Comparison of ENCODE assay signal across 8 cellular contexts in genomic region chr19:46716013-46716671, GRCh38. TPM values are rescaled to one million over a fixed set of nuclear protein-coding genes. Genes with fewer than 3 reads are reported as not detected.
A peak's percentile ranks its signal among the peaks of the same experiment; 100 is the strongest.
DNase-seq lines count a peak whose midpoint lies in the region; ATAC-seq, FAIRE-seq and TF ChIP-seq lines count a peak whose summit lies in the region.

No MANE protein-coding gene starts in this region.

- no peak for TF ChIP-seq RAD21 in A549 (conservative IDR thresholded peaks at IDR 0.05 in 1 of 2, IDR thresholded peaks at IDR 0.05 in 1 of 2)

- TF ChIP-seq CTCF in A549 (IDR thresholded peaks at IDR 0.05) (no peak), HEK293 (tag by site-specific recombination; IDR thresholded peaks at IDR 0.05) (peak; percentile 48; the same call in 1 of the 2 replicates)

- 3% methylated on average over 24 of the region's 42 CpGs for WGBS in A549 (ENCODE audit: missing lambda C conversion rate)

- TF ChIP-seq POLR2A in A549 (IDR thresholded peaks at IDR 0.05; ENCODE audit: low read length): no peak

- H3K4me2 ChIP-seq in A549: peak overlapping the region; percentile 98

- peak overlapping the region; percentile 63 for H3K9ac ChIP-seq in iPS-18a (ENCODE audit: low read length)

- H3K4me3 ChIP-seq in A549 (peak overlapping the region; percentile 88), HEK293 (ENCODE audit: low read depth, low read length) (peak overlapping the region; percentile 81), iPS-18a (ENCODE audit: low read length) (peak overlapping the region; percentile 78)

- peak in 1 of 2 experiments; percentile 63 for DNase-seq in A549 (ENCODE audit: low read depth in 1 of 2, low spot score in 1 of 2)
- no peak for DNase-seq in activated T-helper 2 cell treated with anti-CD3 and anti-CD28 coated beads, Interferon-gamma antibody, Interleukin-2, Interleukin-4, amounts not matched to agents 10 μg/mL and 5 μg/mL and 100 μg/mL, durations not matched to agents 14 hours and 24 hours and 36 hours (ENCODE audit: low spot score)
- DNase-seq in stimulated activated effector memory CD8-positive, alpha-beta T cell treated with anti-CD3 and anti-CD28 coated beads, Interleukin-12 subunit alpha, Interleukin-12 subunit beta, amount 100 ng/mL, for 72 hours (ENCODE audit: low spot score in 2 of 2): peak in 1 of 2 donors; percentile 58
- no peak for DNase-seq in amniotic stem cell (lab: John Stamatoyannopoulos, UW)

- intact Hi-C loops in activated T-helper 2 cell treated with anti-CD3 and anti-CD28 coated beads, Interferon-gamma antibody, Interleukin-2, Interleukin-4, amounts not matched to agents 10 μg/mL and 5 μg/mL and 100 μg/mL, durations not matched to agents 14 hours and 24 hours and 36 hours (cut with micrococcal nuclease): loop anchor here (2.0 kb wide), 1 partner anchor 113 kb away; no protein-coding TSS in a partner anchor

- peak overlapping the region; percentile 89 for H3K27ac Mint-ChIP-seq in activated T-helper 2 cell treated with anti-CD3 and anti-CD28 coated beads, Interferon-gamma antibody, Interleukin-2, Interleukin-4, amounts not matched to agents 10 μg/mL and 5 μg/mL and 100 μg/mL, durations not matched to agents 14 hours and 24 hours and 36 hours
- H3K27ac Mint-ChIP-seq in stimulated activated effector memory CD8-positive, alpha-beta T cell treated with anti-CD3 and anti-CD28 coated beads, Interleukin-12 subunit alpha, Interleukin-12 subunit beta, amount 100 ng/mL, for 72 hours: peak overlapping the region; percentile 97

- no peak for TF ChIP-seq EP300 in A549 (IDR thresholded peaks at IDR 0.05)

- H3K4me1 ChIP-seq in A549 (peaks cover 25% of the 10 kb centered on the region), HEK293 (ENCODE audit: control insufficient read depth, insufficient read depth, low read length) (peaks cover 15% of the 10 kb centered on the region), iPS-18a (ENCODE audit: control insufficient read depth, low read depth, low read length) (peaks cover 13% of the 10 kb centered on the region)

- H3K27ac ChIP-seq in A549 (peak overlapping the region; percentile 84 to 90), HEK293 (ENCODE audit: extremely low read depth, low read depth, low read length) (peak overlapping the region; percentile 74), iPS-18a (ENCODE audit: low read length) (no peak overlapping the region)

- POLR2A ChIA-PET in A549 (lab: Yijun Ruan, JAX) (interaction anchor here (1.3 kb wide), 1 partner anchor 12 kb away, joined by 3 read pairs; no protein-coding TSS in a partner anchor), HEK293 (lab: Yijun Ruan, JAX) (interaction anchor here (0.5 to 1.4 kb wide), 5 partner anchors 11 to 516 kb away, joined by 3 to 5 read pairs (median 4); partner anchors contain the start of gene AP2S1)

- peaks cover 36% of the 10 kb centered on the region for H3K4me1 Mint-ChIP-seq in activated T-helper 2 cell treated with anti-CD3 and anti-CD28 coated beads, Interferon-gamma antibody, Interleukin-2, Interleukin-4, amounts not matched to agents 10 μg/mL and 5 μg/mL and 100 μg/mL, durations not matched to agents 14 hours and 24 hours and 36 hours (ENCODE audit: low read depth)
- peaks cover 55% of the 10 kb centered on the region for H3K4me1 Mint-ChIP-seq in stimulated activated effector memory CD8-positive, alpha-beta T cell treated with anti-CD3 and anti-CD28 coated beads, Interleukin-12 subunit alpha, Interleukin-12 subunit beta, amount 100 ng/mL, for 72 hours

- H3K36me3 Mint-ChIP-seq in activated T-helper 2 cell treated with anti-CD3 and anti-CD28 coated beads, Interferon-gamma antibody, Interleukin-2, Interleukin-4, amounts not matched to agents 10 μg/mL and 5 μg/mL and 100 μg/mL, durations not matched to agents 14 hours and 24 hours and 36 hours (ENCODE audit: low read depth): peaks cover 44% of the 10 kb centered on the region
- peaks cover 67% of the 10 kb centered on the region for H3K36me3 Mint-ChIP-seq in stimulated activated effector memory CD8-positive, alpha-beta T cell treated with anti-CD3 and anti-CD28 coated beads, Interleukin-12 subunit alpha, Interleukin-12 subunit beta, amount 100 ng/mL, for 72 hours

- H3K36me3 ChIP-seq in HEK293 (ENCODE audit: control insufficient read depth in 2 of 2, insufficient read depth in 1 of 2, low read length in 2 of 2) (peaks cover 19 to 24% of the 10 kb centered on the region in 2 experiments; a peak in 2 of 3 replicates), iPS-18a (ENCODE audit: control insufficient read depth, low read depth, low read length) (peaks cover 12% of the 10 kb centered on the region)

- H3K9me3 Mint-ChIP-seq in activated T-helper 2 cell treated with anti-CD3 and anti-CD28 coated beads, Interferon-gamma antibody, Interleukin-2, Interleukin-4, amounts not matched to agents 10 μg/mL and 5 μg/mL and 100 μg/mL, durations not matched to agents 14 hours and 24 hours and 36 hours: no peaks in the 10 kb centered on the region
- H3K9me3 Mint-ChIP-seq in stimulated activated effector memory CD8-positive, alpha-beta T cell treated with anti-CD3 and anti-CD28 coated beads, Interleukin-12 subunit alpha, Interleukin-12 subunit beta, amount 100 ng/mL, for 72 hours: no peaks in the 10 kb centered on the region

- no peak for FAIRE-seq in A549 (lab: Jason Lieb, UNC)

- ATAC-seq in A549: peak in 1 of 2 experiments; percentile 7; a peak in 3 of 6 replicates
- ATAC-seq in stimulated activated effector memory CD8-positive, alpha-beta T cell treated with anti-CD3 and anti-CD28 coated beads, Interleukin-12 subunit alpha, Interleukin-12 subunit beta, amount 100 ng/mL, for 72 hours: no peak
- ATAC-seq in HG03439 (IDR thresholded peaks at IDR 0.05; ENCODE audit: unreplicated experiment): no peak
- ATAC-seq in HG02642 (IDR thresholded peaks at IDR 0.05; ENCODE audit: poor library complexity, unreplicated experiment): no peak

- peak overlapping the region; percentile 94 for H3K4me3 Mint-ChIP-seq in activated T-helper 2 cell treated with anti-CD3 and anti-CD28 coated beads, Interferon-gamma antibody, Interleukin-2, Interleukin-4, amounts not matched to agents 10 μg/mL and 5 μg/mL and 100 μg/mL, durations not matched to agents 14 hours and 24 hours and 36 hours (ENCODE audit: low read depth)
- H3K4me3 Mint-ChIP-seq in stimulated activated effector memory CD8-positive, alpha-beta T cell treated with anti-CD3 and anti-CD28 coated beads, Interleukin-12 subunit alpha, Interleukin-12 subunit beta, amount 100 ng/mL, for 72 hours: peak overlapping the region; percentile 96

- CTCF ChIA-PET in A549 (lab: Yijun Ruan, JAX) (interaction anchor here (0.6 to 8.7 kb wide), 12 partner anchors 8 to 124 kb away, joined by 3 to 102 read pairs (median 6); no protein-coding TSS in a partner anchor), HEK293 (lab: Yijun Ruan, JAX) (interaction anchor here (0.6 to 4.5 kb wide), 4 partner anchors 12 to 1143 kb away, joined by 3 to 69 read pairs (median 16); no protein-coding TSS in a partner anchor)

- H3K9me3 ChIP-seq in A549: no peaks in the 10 kb centered on the region
- H3K9me3 ChIP-seq in HEK293 (ENCODE audit: control insufficient read depth, insufficient read depth, low read depth, low read length): no peaks in the 10 kb centered on the region
- no peaks in the 10 kb centered on the region for H3K9me3 ChIP-seq in iPS-18a (ENCODE audit: control insufficient read depth, low read depth, low read length)

- no peaks in the 10 kb centered on the region for H3K27me3 ChIP-seq in iPS-18a (ENCODE audit: control insufficient read depth, insufficient read depth, low read length)

- no peaks in the 10 kb centered on the region for H3K27me3 Mint-ChIP-seq in activated T-helper 2 cell treated with anti-CD3 and anti-CD28 coated beads, Interferon-gamma antibody, Interleukin-2, Interleukin-4, amounts not matched to agents 10 μg/mL and 5 μg/mL and 100 μg/mL, durations not matched to agents 14 hours and 24 hours and 36 hours (ENCODE audit: low read depth)

TF ChIP-seq in HEK293, 187 proteins besides CTCF, POLR2A, EP300 and RAD21 (continues in another document):
- TF ChIP-seq ZNF335 (tag by site-specific recombination; conservative IDR thresholded peaks at IDR 0.05): peak; percentile 60

RNA-seq across cellular contexts. Expression of gene PRKD2, which starts 0.8 kb away (rescaled TPM):
- polyA plus RNA-seq in A549 (2011; rRNA removed) (8.3 and 10.4 TPM in 2 replicates), A549 (2017; fragmentation: RNase III; extraction: RNeasy Plus Mini Kit Qiagen cat#74134 plus additional on column Dnase treatment) (21.7 to 25.8 TPM (median 24.6 TPM) in 3 replicates)
- polyA plus RNA-seq in A549 (2012; cell fraction: cytosol; rRNA removed): 20.7 and 21.5 TPM in 2 replicates
- 43.5 and 59.2 TPM in 2 replicates for polyA plus RNA-seq in A549 (2012; cell fraction: nucleus; rRNA removed)
- 22.8 and 23.8 TPM in 2 replicates for polyA minus RNA-seq in A549 (2011; rRNA and poly(A)+ RNA removed)
- 77.9 and 79.8 TPM in 2 replicates for total RNA-seq in activated T-helper 2 cell treated with anti-CD3 and anti-CD28 coated beads, Interferon-gamma antibody, Interleukin-2, Interleukin-4, amounts not matched to agents 10 μg/mL and 5 μg/mL and 100 μg/mL, durations not matched to agents 14 hours and 24 hours and 36 hours

RNA-seq across cellular contexts. Expression of gene FKRP, which starts 29.7 kb away (rescaled TPM):
- polyA plus RNA-seq in A549 (2011; rRNA removed) (14.7 and 16.4 TPM in 2 replicates), A549 (2017; fragmentation: RNase III; extraction: RNeasy Plus Mini Kit Qiagen cat#74134 plus additional on column Dnase treatment) (18.4 to 20.2 TPM (median 18.8 TPM) in 3 replicates)
- polyA plus RNA-seq in A549 (2012; cell fraction: cytosol; rRNA removed): 23.9 and 34.0 TPM in 2 replicates
- polyA plus RNA-seq in A549 (2012; cell fraction: nucleus; rRNA removed): 75.2 and 82.8 TPM in 2 replicates
- polyA minus RNA-seq in A549 (2011; rRNA and poly(A)+ RNA removed): 10.6 and 13.3 TPM in 2 replicates
- 23.1 and 23.8 TPM in 2 replicates for total RNA-seq in activated T-helper 2 cell treated with anti-CD3 and anti-CD28 coated beads, Interferon-gamma antibody, Interleukin-2, Interleukin-4, amounts not matched to agents 10 μg/mL and 5 μg/mL and 100 μg/mL, durations not matched to agents 14 hours and 24 hours and 36 hours

RNA-seq across cellular contexts. Expression of gene STRN4, which starts 30.1 kb away (rescaled TPM):
- polyA plus RNA-seq in A549 (2011; rRNA removed) (62.8 and 66.2 TPM in 2 replicates), A549 (2017; fragmentation: RNase III; extraction: RNeasy Plus Mini Kit Qiagen cat#74134 plus additional on column Dnase treatment) (70.0 to 72.9 TPM (median 71.0 TPM) in 3 replicates)
- 192 and 270 TPM in 2 replicates for polyA plus RNA-seq in A549 (2012; cell fraction: cytosol; rRNA removed)
- polyA plus RNA-seq in A549 (2012; cell fraction: nucleus; rRNA removed): 380 and 588 TPM in 2 replicates
- polyA minus RNA-seq in A549 (2011; rRNA and poly(A)+ RNA removed): 65.2 and 89.1 TPM in 2 replicates
- total RNA-seq in activated T-helper 2 cell treated with anti-CD3 and anti-CD28 coated beads, Interferon-gamma antibody, Interleukin-2, Interleukin-4, amounts not matched to agents 10 μg/mL and 5 μg/mL and 100 μg/mL, durations not matched to agents 14 hours and 24 hours and 36 hours: 96.2 and 97.7 TPM in 2 replicates

RNA-seq across cellular contexts. Expression of gene DACT3, which starts 55.2 kb away (rescaled TPM):
- polyA plus RNA-seq in A549 (2011; rRNA removed) (0.13 and 0.36 TPM in 2 replicates), A549 (2017; fragmentation: RNase III; extraction: RNeasy Plus Mini Kit Qiagen cat#74134 plus additional on column Dnase treatment) (0.14 to 0.33 TPM (median 0.32 TPM) in 3 replicates)
- polyA plus RNA-seq in A549 (2012; cell fraction: cytosol; rRNA removed): 0.22 and 0.32 TPM in 2 replicates
- 0.26 and 0.31 TPM in 2 replicates for polyA plus RNA-seq in A549 (2012; cell fraction: nucleus; rRNA removed)
- polyA minus RNA-seq in A549 (2011; rRNA and poly(A)+ RNA removed): 0.10 and 0.29 TPM in 2 replicates
- total RNA-seq in activated T-helper 2 cell treated with anti-CD3 and anti-CD28 coated beads, Interferon-gamma antibody, Interleukin-2, Interleukin-4, amounts not matched to agents 10 μg/mL and 5 μg/mL and 100 μg/mL, durations not matched to agents 14 hours and 24 hours and 36 hours: 6.1 and 6.5 TPM in 2 replicates

Comparison
In these comparisons a context has a peak if more than half of its experiments do, and no peak if none do; other contexts are left out.
1. Of the 5 proteins assayed by ChIP-seq in both HEK293 and A549: peak only in HEK293: CTCF; only in A549: none; in both: none; in neither: 4.